Comparison of ENCODE assay signal across 8 cellular contexts in the genomic region with DNA sequence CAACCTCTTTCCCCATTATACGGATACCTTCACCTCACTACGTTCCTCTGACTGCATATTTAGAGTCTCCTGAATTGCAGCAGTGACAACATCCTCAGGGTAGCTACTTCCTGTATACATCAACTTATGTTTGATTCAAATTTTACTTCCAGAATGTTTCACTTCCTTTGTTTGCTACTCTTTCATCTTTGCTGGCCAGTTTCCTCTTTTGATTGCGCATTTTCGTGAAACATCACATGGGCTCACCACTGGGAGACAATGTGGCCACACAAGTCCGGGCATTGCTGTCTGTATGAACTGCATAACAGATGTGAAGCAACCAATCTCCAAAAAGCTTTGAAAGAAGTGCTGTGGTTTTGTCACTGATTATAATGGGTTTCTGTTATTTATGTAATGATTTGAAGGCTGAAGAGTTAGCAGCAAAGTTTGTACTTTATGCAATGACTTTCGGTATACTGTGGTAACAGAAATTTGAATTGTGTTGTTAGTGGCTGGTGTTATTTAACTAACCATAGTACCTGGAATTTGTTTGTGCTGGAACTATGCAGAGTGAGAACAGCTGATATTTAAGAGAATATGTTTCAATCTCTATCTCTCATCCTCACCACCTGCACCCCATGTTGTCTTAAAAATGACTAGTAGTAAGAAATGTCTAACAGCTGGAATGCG. TPM values are rescaled to one million over a fixed set of nuclear protein-coding genes. Genes with fewer than 3 reads are reported as not detected.
A peak's percentile ranks its signal among the peaks of the same experiment; 100 is the strongest.
DNase-seq lines count a peak whose midpoint lies in the region; ATAC-seq and TF ChIP-seq lines count a peak whose summit lies in the region.

No MANE protein-coding gene starts in this region.

- peak overlapping the region in 1 of 2 donors; percentile 53 for H3K27ac ChIP-seq in coronary artery

- intact Hi-C loops in left cardiac atrium (cut with DNase I): no loop called here

- ATAC-seq in HG03025 (IDR thresholded peaks at IDR 0.05; ENCODE audit: low FRiP score, unreplicated experiment): peak; percentile 74
- peak; percentile 65 to 76 for ATAC-seq in left cardiac atrium

- DNase-seq in stimulated activated CD4-positive, alpha-beta T cell treated with anti-CD3 and anti-CD28 coated beads, Interleukin-4, amount 100 ng/mL, for 24 hours: peak; percentile 6
- DNase-seq in stimulated activated CD4-positive, alpha-beta T cell treated with anti-CD3 and anti-CD28 coated beads, Interleukin-4, amount 100 ng/mL, for 1 hour: no peak
- peak in 3 of 5 donors; percentile 6 to 84 (median 15) for DNase-seq in T-helper 1 cell
- peak; percentile 26 for DNase-seq in left cardiac atrium
- DNase-seq in HuH-7.5 (ENCODE audit: low spot score): no peak
- DNase-seq in AG08396 (ENCODE audit: low spot score): no peak
- no peak for DNase-seq in coronary artery (ENCODE audit: low spot score)

- no peak overlapping the region for H3K4me3 ChIP-seq in coronary artery

- TF ChIP-seq CTCF in coronary artery (IDR thresholded peaks at IDR 0.05): no peak

RNA-seq across cellular contexts. Expression of a gene that starts 7.4 kb away (rescaled TPM):
- total RNA-seq in left cardiac atrium: 10 to 100 TPM in 1 of 2 donors, 1 to 10 TPM in 1; 10.0 to 12.7 TPM

Comparison
In these comparisons a context has a peak if more than half of its experiments do, and no peak if none do; other contexts are left out.
1. DNase-seq: peak in stimulated activated CD4-positive, alpha-beta T cell treated with anti-CD3 and anti-CD28 coated beads, Interleukin-4, amount 100 ng/mL, for 24 hours (single experiment), T-helper 1 cell (3 of 5) and left cardiac atrium (single experiment); none in stimulated activated CD4-positive, alpha-beta T cell treated with anti-CD3 and anti-CD28 coated beads, Interleukin-4, amount 100 ng/mL, for 1 hour (single experiment), HuH-7.5 (single experiment), AG08396 (single experiment) and coronary artery (single experiment).